ENCODE assay signal across 1 cellular context in genomic region chr19:48660854-48661731, GRCh38.
TF ChIP-seq lines count a peak whose summit lies in the region.

No MANE protein-coding gene starts in this region.

TF ChIP-seq in GM12878, 131 proteins besides CTCF, POLR2A, EP300 and RAD21 (continues in another document):
- TF ChIP-seq ZNF217 (IDR thresholded peaks at IDR 0.05), result no peak
- TF ChIP-seq TARDBP (IDR thresholded peaks at IDR 0.05; ENCODE audit: borderline replicate concordance), result no peak
- TF ChIP-seq RB1 (IDR thresholded peaks at IDR 0.05; ENCODE audit: borderline replicate concordance), result peak; percentile 100
- TF ChIP-seq MLLT1 (IDR thresholded peaks at IDR 0.05), result peak; percentile 85
- TF ChIP-seq CUX1 (IDR thresholded peaks at IDR 0.05; ENCODE audit: insufficient replicate concordance, low read depth, low read length), result no peak
- peak; percentile 93 for TF ChIP-seq E2F8 (IDR thresholded peaks at IDR 0.05; ENCODE audit: low read depth, partially characterized antibody)
- TF ChIP-seq BHLHE40 (IDR thresholded peaks at IDR 0.05; ENCODE audit: borderline replicate concordance in 1 of 2, low read depth in 2 of 2, low read length in 1 of 2), result peak; percentile 56 to 71; a peak in 3 of 4 replicates
- no peak for TF ChIP-seq SUZ12 (IDR thresholded peaks at IDR 0.05; ENCODE audit: unreplicated experiment)
- TF ChIP-seq IKZF1 (conservative IDR thresholded peaks at IDR 0.05), result peak; percentile 40
- peak; percentile 31; the same call in 1 of the 2 replicates for TF ChIP-seq PKNOX1 (IDR thresholded peaks at IDR 0.05)
- TF ChIP-seq REST (IDR thresholded peaks at IDR 0.05; ENCODE audit: low read depth, low read length), result no peak
- peak; percentile 98 for TF ChIP-seq NBN (IDR thresholded peaks at IDR 0.05)
- TF ChIP-seq RUNX3 (IDR thresholded peaks at IDR 0.05; ENCODE audit: low read length), result peak; percentile 49
- TF ChIP-seq IRF3 (IDR thresholded peaks at IDR 0.05), result peak; percentile 70
- TF ChIP-seq GABPA (IDR thresholded peaks at IDR 0.05; ENCODE audit: low read depth), result no peak
- no peak for TF ChIP-seq ZNF274 (IDR thresholded peaks at IDR 0.05; ENCODE audit: insufficient read depth, insufficient read length)
- TF ChIP-seq SIN3A (IDR thresholded peaks at IDR 0.05; ENCODE audit: low read depth, low read length), result no peak
- no peak for TF ChIP-seq ZNF592 (IDR thresholded peaks at IDR 0.05)
- TF ChIP-seq RAD51 (IDR thresholded peaks at IDR 0.05), result no peak
- TF ChIP-seq RELA (IDR thresholded peaks at IDR 0.05; ENCODE audit: borderline replicate concordance, partially characterized antibody), result no peak
- peak; percentile 54 to 56; a peak in 3 of 4 replicates for TF ChIP-seq IKZF2 (IDR thresholded peaks at IDR 0.05)
- peak; percentile 100 for TF ChIP-seq ATF7 (IDR thresholded peaks at IDR 0.05; ENCODE audit: low read depth)
- no peak for TF ChIP-seq MAX (IDR thresholded peaks at IDR 0.05; ENCODE audit: low read depth, low read length)
- peak; percentile 95 for TF ChIP-seq CREB1 (IDR thresholded peaks at IDR 0.05; ENCODE audit: low read depth)
- no peak for TF ChIP-seq ZBTB33 (IDR thresholded peaks at IDR 0.05)
- no peak for TF ChIP-seq POLR2AphosphoS5 (IDR thresholded peaks at IDR 0.05; ENCODE audit: low read length)
- peak; percentile 95 for TF ChIP-seq CREM (IDR thresholded peaks at IDR 0.05; ENCODE audit: low read depth)
- TF ChIP-seq BRCA1 (IDR thresholded peaks at IDR 0.05; ENCODE audit: low read depth, low read length), result peak; percentile 40; the same call in 1 of the 2 replicates
- TF ChIP-seq MXI1 (IDR thresholded peaks at IDR 0.05; ENCODE audit: low read depth, low read length), result no peak
- no peak for TF ChIP-seq CBFB (IDR thresholded peaks at IDR 0.05; ENCODE audit: low read depth)
- no peak for TF ChIP-seq EED (IDR thresholded peaks at IDR 0.05; ENCODE audit: low read depth)
- no peak for TF ChIP-seq NRF1 (conservative IDR thresholded peaks at IDR 0.05; ENCODE audit: low read depth, low read length)
- no peak for TF ChIP-seq MYB (IDR thresholded peaks at IDR 0.05; ENCODE audit: borderline replicate concordance, low read depth, low read length)
- TF ChIP-seq KAT2A (conservative IDR thresholded peaks at IDR 0.05; ENCODE audit: control insufficient read depth, low read depth, low read length), result no peak
- TF ChIP-seq NR2C1 (IDR thresholded peaks at IDR 0.05), result no peak
